10 cellular contexts compared by ENCODE assay signal in the genomic region with DNA sequence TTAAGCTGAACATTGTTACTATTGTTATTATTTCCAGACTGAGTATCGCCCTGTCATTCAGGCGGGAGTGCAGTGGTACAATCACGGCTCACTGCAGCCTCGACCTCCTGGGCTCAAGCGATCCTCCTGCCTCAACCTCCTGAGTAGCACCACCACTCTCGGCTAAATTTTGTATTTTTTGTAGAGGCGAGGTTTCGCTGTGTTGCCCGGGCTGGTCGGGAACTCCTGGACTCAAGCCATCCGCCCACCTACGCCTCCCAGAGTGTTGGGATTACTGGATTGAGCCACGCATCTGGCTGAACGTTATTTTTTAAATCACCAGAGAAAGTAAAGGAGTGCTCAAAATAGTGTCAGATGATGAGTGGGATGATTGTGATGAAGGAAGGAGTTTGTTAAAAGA. TPM values are rescaled to one million over a fixed set of nuclear protein-coding genes. Genes with fewer than 3 reads are reported as not detected.
DNase-seq lines count a peak whose midpoint lies in the region; ATAC-seq and TF ChIP-seq lines count a peak whose summit lies in the region.
"Had no signal": no experiment of that assay in that cellular context is flagged by ENCODE, and none has a peak within 500 bp of the region (broad histone marks: within the 10 kb centered on the region; RNA-seq: fewer than 3 reads in every experiment).

No MANE protein-coding gene starts in this region.

- H3K9me3 ChIP-seq in body of pancreas, result no peaks in the 10 kb centered on the region
- H3K9me3 ChIP-seq: pancreas had no signal

- no peak for ATAC-seq in activated naive CD8-positive, alpha-beta T cell treated with anti-CD3 and anti-CD28 coated beads, Interleukin-2, amount 10 ng/mL, durations not matched to agents 7 days and 5 days (ENCODE audit: low read depth)
- no peak for ATAC-seq in body of pancreas

- H3K4me1 Mint-ChIP-seq in activated naive CD8-positive, alpha-beta T cell treated with anti-CD3 and anti-CD28 coated beads, Interleukin-2, amount 10 ng/mL, durations not matched to agents 7 days and 5 days, result peaks cover 13% of the 10 kb centered on the region

- H3K4me3 ChIP-seq in HL-60 (replicated peaks; ENCODE audit: insufficient read depth, low read length) (no peak overlapping the region), body of pancreas (no peak overlapping the region)

- TF ChIP-seq CTCF in C4-2B (conservative IDR thresholded peaks at IDR 0.05) (no peak), HL-60 (IDR thresholded peaks at IDR 0.05; ENCODE audit: insufficient read depth, low read length) (no peak), body of pancreas (IDR thresholded peaks at IDR 0.05) (no peak)

- POLR2A ChIA-PET in activated naive CD8-positive, alpha-beta T cell treated with anti-CD3 and anti-CD28 coated beads, Interleukin-2, amount 10 ng/mL, durations not matched to agents 7 days and 5 days (lab: Charles Lee), result interaction anchor here (0.6 to 6.0 kb wide), 14 partner anchors 9 to 272 kb away, joined by 3 to 137 read pairs (median 8); partner anchors contain the start of genes CSGALNACT2 and ZNF487

- no peaks in the 10 kb centered on the region for H3K9me3 Mint-ChIP-seq in activated naive CD8-positive, alpha-beta T cell treated with anti-CD3 and anti-CD28 coated beads, Interleukin-2, amount 10 ng/mL, durations not matched to agents 7 days and 5 days

- peak overlapping the region; percentile 99; the same call in 1 of the 2 replicates for H3K27ac ChIP-seq in C4-2B
- H3K27ac ChIP-seq in HL-60 (replicated peaks), result peak overlapping the region; percentile 99
- no peak overlapping the region for H3K27ac ChIP-seq in body of pancreas

- H3K36me3 Mint-ChIP-seq in activated naive CD8-positive, alpha-beta T cell treated with anti-CD3 and anti-CD28 coated beads, Interleukin-2, amount 10 ng/mL, durations not matched to agents 7 days and 5 days, result peaks cover 14% of the 10 kb centered on the region

- no peaks in the 10 kb centered on the region for H3K36me3 ChIP-seq in body of pancreas (replicated peaks in 1 of 2; ENCODE audit: insufficient read depth in 1 of 2, low read depth in 2 of 2)
- H3K36me3 ChIP-seq: pancreas had no signal

- no peak for TF ChIP-seq POLR2A in body of pancreas (IDR thresholded peaks at IDR 0.05)

- H3K4me1 ChIP-seq in body of pancreas, result peaks cover 19% of the 10 kb centered on the region

- H3K27ac Mint-ChIP-seq in activated naive CD8-positive, alpha-beta T cell treated with anti-CD3 and anti-CD28 coated beads, Interleukin-2, amount 10 ng/mL, durations not matched to agents 7 days and 5 days, result peak overlapping the region; percentile 99

- DNase-seq in HL-60 (ENCODE audit: low read depth in 1 of 2, low spot score in 1 of 2), result no peak
- DNase-seq in activated naive CD8-positive, alpha-beta T cell treated with anti-CD3 and anti-CD28 coated beads, Interleukin-2, amount 10 ng/mL, durations not matched to agents 7 days and 5 days, result no peak
- peak; percentile 51 for DNase-seq in mesenteric fat pad (ENCODE audit: low spot score)
- DNase-seq in NCI-H2171 treated with DMSO at 0.1 percent for 48 hours (lab: John Stamatoyannopoulos, UW), result no peak
- no peak for DNase-seq in body of pancreas
- no peak for DNase-seq in cardiac septum (ENCODE audit: low spot score)
- DNase-seq in DMS53 treated with DMSO at 0.1 percent for 48 hours (lab: John Stamatoyannopoulos, UW; ENCODE audit: unreplicated experiment), result no peak
- DNase-seq: DMS153 had no signal

- intact Hi-C loops in body of pancreas (cut with DNase I) (no loop called here), cardiac septum (cut with DNase I) (no loop called here)

- no peaks in the 10 kb centered on the region for H3K27me3 Mint-ChIP-seq in activated naive CD8-positive, alpha-beta T cell treated with anti-CD3 and anti-CD28 coated beads, Interleukin-2, amount 10 ng/mL, durations not matched to agents 7 days and 5 days

- no peaks in the 10 kb centered on the region for H3K27me3 ChIP-seq in HL-60 (ENCODE audit: insufficient read depth, poor library complexity, severe bottlenecking)
- no peaks in the 10 kb centered on the region for H3K27me3 ChIP-seq in body of pancreas
- H3K27me3 ChIP-seq: pancreas had no signal

- peak overlapping the region; percentile 98 for H3K4me3 Mint-ChIP-seq in activated naive CD8-positive, alpha-beta T cell treated with anti-CD3 and anti-CD28 coated beads, Interleukin-2, amount 10 ng/mL, durations not matched to agents 7 days and 5 days

- WGBS in body of pancreas, 2 donors, result 91 to 96% methylated on average over 14 of the region's 14 CpGs

RNA-seq across cellular contexts. Expression of gene HNRNPF, which starts 1.4 kb away (rescaled TPM):
- 100 to 1,000 TPM; 347 to 351 TPM for total RNA-seq in activated naive CD8-positive, alpha-beta T cell treated with anti-CD3 and anti-CD28 coated beads, Interleukin-2, amount 10 ng/mL, durations not matched to agents 7 days and 5 days
- total RNA-seq in mesenteric fat pad (184 TPM), body of pancreas (10 to 100 TPM; 33.6 to 80.9 TPM), cardiac septum (80.8 TPM)

RNA-seq across cellular contexts. Expression of gene ZNF487, which starts 26.6 kb away (rescaled TPM):
- total RNA-seq in activated naive CD8-positive, alpha-beta T cell treated with anti-CD3 and anti-CD28 coated beads, Interleukin-2, amount 10 ng/mL, durations not matched to agents 7 days and 5 days, result 1 to 10 TPM; 3.3 to 3.4 TPM
- total RNA-seq in mesenteric fat pad (3.9 TPM), body of pancreas (1 to 10 TPM; 1.6 to 7.5 TPM), cardiac septum (2.7 TPM)

RNA-seq across cellular contexts. Expression of gene FXYD4, which starts 38.9 kb away (rescaled TPM):
- total RNA-seq in activated naive CD8-positive, alpha-beta T cell treated with anti-CD3 and anti-CD28 coated beads, Interleukin-2, amount 10 ng/mL, durations not matched to agents 7 days and 5 days, result not detected
- not detected for total RNA-seq in mesenteric fat pad
- not detected for total RNA-seq in body of pancreas
- not detected for total RNA-seq in cardiac septum

Comparison
In these comparisons a context has a peak if more than half of its experiments do, and no peak if none do; other contexts are left out.
1. H3K27ac ChIP-seq: peak in C4-2B (single experiment) and HL-60 (single experiment); none in body of pancreas (0 of 4).